Comparison of ENCODE assay signal across 2 cellular contexts in the genomic region with DNA sequence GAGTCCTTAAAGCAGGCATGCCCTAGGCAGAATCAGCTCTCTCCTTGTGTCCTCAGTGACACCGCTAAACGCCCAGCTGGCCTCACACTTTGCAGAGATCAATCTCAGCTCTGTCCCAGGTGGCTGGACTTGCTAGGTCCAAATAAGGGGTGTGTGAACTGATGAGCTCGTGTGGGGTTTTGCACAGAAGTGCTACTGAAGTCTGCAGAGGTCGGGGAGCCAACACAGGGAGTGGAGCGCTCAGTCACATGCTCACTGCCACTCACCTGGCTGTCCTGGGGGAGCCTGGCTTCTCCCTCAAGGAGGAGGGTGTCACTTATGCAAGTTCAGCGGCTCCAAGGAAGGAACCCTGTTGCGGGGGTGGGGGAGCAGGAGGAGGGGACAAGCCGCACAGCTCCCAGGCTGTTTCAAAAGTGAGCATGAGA.
A peak's percentile ranks its signal among the peaks of the same experiment; 100 is the strongest.
TF ChIP-seq lines count a peak whose summit lies in the region.

No MANE protein-coding gene starts in this region.

TF ChIP-seq in GM23338, 12 proteins besides CTCF, POLR2A, EP300 and RAD21:
- TF ChIP-seq EZH2 (IDR thresholded peaks at IDR 0.05; ENCODE audit: low read depth, unreplicated experiment) (no peak), STAT1 (IDR thresholded peaks at IDR 0.05; ENCODE audit: unreplicated experiment) (no peak), ZNF331 (CRISPR knock-in tag; IDR thresholded peaks at IDR 0.05; ENCODE audit: low read depth) (no peak), EZH2phosphoT487 (IDR thresholded peaks at IDR 0.05; ENCODE audit: unreplicated experiment) (no peak)

TF ChIP-seq in K562, 482 proteins besides CTCF, POLR2A, EP300 and RAD21:
- no peak for TF ChIP-seq FOXA3 (CRISPR knock-in tag; conservative IDR thresholded peaks at IDR 0.05 in 1 of 2, IDR thresholded peaks at IDR 0.05 in 1 of 2)
- TF ChIP-seq EGR1 (conservative IDR thresholded peaks at IDR 0.05): peak; percentile 60
